Comparison of ENCODE assay signal across 36 cellular contexts in genomic region chr10:8398771-8399170, GRCh38.
"Had no signal": no experiment of that assay in that cellular context is flagged by ENCODE, and none has a peak within 500 bp of the region (broad histone marks: within the 10 kb centered on the region; RNA-seq: fewer than 3 reads in every experiment).

No MANE protein-coding gene starts in this region.

- H3K27ac Mint-ChIP-seq: activated B cell treated with CpG ODN at 0.5 μM for 24 hours; activated CD4-positive, alpha-beta memory T cell treated with anti-CD3 and anti-CD28 coated beads for 36 hours; activated CD4-positive, alpha-beta T cell treated with anti-CD3 and anti-CD28 coated beads, Interleukin-2, amount 10 ng/mL, durations not matched to agents 24 days and 14 days; activated CD8-positive, alpha-beta T cell treated with anti-CD3 and anti-CD28 coated beads for 36 hours; activated naive CD4-positive, alpha-beta T cell treated with anti-CD3 and anti-CD28 coated beads, Interleukin-2, amount 10 ng/mL, durations not matched to agents 7 days and 5 days; activated naive CD4-positive, alpha-beta T cell treated with anti-CD3 and anti-CD28 coated beads, Interleukin-2, amount 50 U/mL, for 24 hours; activated naive CD8-positive, alpha-beta T cell; activated naive CD8-positive, alpha-beta T cell treated with anti-CD3 and anti-CD28 coated beads, Interleukin-2, amount 10 ng/mL, durations not matched to agents 7 days and 5 days; activated naive CD8-positive, alpha-beta T cell treated with anti-CD3 and anti-CD28 coated beads, Interleukin-2, amount 50 U/mL, for 24 hours; activated T-cell treated with anti-CD3 and anti-CD28 coated beads, Interleukin-2, amount 50 U/mL, for 72 hours; activated T-helper 1 cell treated with anti-CD3 and anti-CD28 coated beads, Interleukin-12 subunit alpha, Interleukin-12 subunit beta, Interleukin-2, Interleukin-4 antibody, amounts not matched to agents 30 ng/mL and 10 ng/mL and 1 ng/mL, durations not matched to agents 14 hours and 24 hours and 36 hours; brain; T-helper 1 cell treated with Interleukin-12 subunit alpha and Interleukin-12 subunit beta and Interleukin-4 antibody, amounts not matched to agents 30 μg/mL and 1 μg/mL, for 36 hours had no signal

- FAIRE-seq: bronchial epithelial cell, TTC549 had no signal

- DNase-seq: activated B cell treated with CpG ODN at 0.5 μM for 24 hours; activated CD4-positive, alpha-beta memory T cell treated with anti-CD3 and anti-CD28 coated beads for 36 hours; activated CD4-positive, alpha-beta T cell treated with anti-CD3 and anti-CD28 coated beads for 4 hours; activated CD4-positive, alpha-beta T cell treated with anti-CD3 and anti-CD28 coated beads, Interleukin-2, amount 10 ng/mL, durations not matched to agents 24 days and 14 days; activated CD4-positive, alpha-beta T cell treated with anti-CD3 and anti-CD28 coated beads, Interleukin-2, amount 50 U/mL, for 1 hour; activated CD4-positive, alpha-beta T cell treated with anti-CD3 and anti-CD28 coated beads, Interleukin-2, amount 50 U/mL, for 4 hours; activated CD4-positive, CD25-positive, alpha-beta regulatory T cell treated with anti-CD3 and anti-CD28 coated beads, Interleukin-2, amount 50 U/mL, for 72 hours; activated CD8-positive, alpha-beta memory T cell treated with anti-CD3 and anti-CD28 coated beads, Interleukin-2, amount 50 U/mL, for 4 hours; activated CD8-positive, alpha-beta T cell treated with anti-CD3 and anti-CD28 coated beads for 36 hours; activated gamma-delta T cell; activated naive CD4-positive, alpha-beta T cell treated with anti-CD3 and anti-CD28 coated beads, Interleukin-2, amount 10 ng/mL, durations not matched to agents 7 days and 5 days; activated naive CD4-positive, alpha-beta T cell treated with Interleukin-2 at 50 U/mL for 16 hours; activated naive CD8-positive, alpha-beta T cell treated with anti-CD3 and anti-CD28 coated beads, Interleukin-2, amount 10 ng/mL, durations not matched to agents 7 days and 5 days; activated naive CD8-positive, alpha-beta T cell treated with anti-CD3 and anti-CD28 coated beads, Interleukin-2, amount 50 U/mL, for 24 hours; activated T-cell treated with anti-CD3 and anti-CD28 coated beads for 4 hours; activated T-cell treated with anti-CD3 and anti-CD28 coated beads, Interleukin-2, amount 50 U/mL, for 1 hour; activated T-cell treated with anti-CD3 and anti-CD28 coated beads, Interleukin-2, amount 50 U/mL, for 4 hours; activated T-cell treated with anti-CD3 and anti-CD28 coated beads, Interleukin-2, amount 50 U/mL, for 72 hours; amygdala; anterior cingulate cortex; caudate nucleus; cerebellar nuclear complex; T-helper 1 cell; T-helper 9 cell had no signal

- H3K4me1 ChIP-seq: ascending aorta had no signal

- H3K4me3 ChIP-seq: ascending aorta, cardiac muscle cell had no signal

- H3K9me3 ChIP-seq: ascending aorta had no signal

- H3K4me1 Mint-ChIP-seq: brain had no signal

- H3K36me3 Mint-ChIP-seq: activated CD4-positive, alpha-beta memory T cell treated with anti-CD3 and anti-CD28 coated beads for 36 hours; activated naive CD4-positive, alpha-beta T cell treated with anti-CD3 and anti-CD28 coated beads, Interleukin-2, amount 50 U/mL, for 24 hours; activated naive CD8-positive, alpha-beta T cell treated with anti-CD3 and anti-CD28 coated beads, Interleukin-2, amount 10 ng/mL, durations not matched to agents 7 days and 5 days; brain had no signal

- H3K4me3 Mint-ChIP-seq: activated B cell treated with CpG ODN at 0.5 μM for 24 hours; activated CD4-positive, alpha-beta memory T cell treated with anti-CD3 and anti-CD28 coated beads for 36 hours; activated CD4-positive, alpha-beta T cell treated with anti-CD3 and anti-CD28 coated beads, Interleukin-2, amount 10 ng/mL, durations not matched to agents 24 days and 14 days; activated CD8-positive, alpha-beta T cell treated with anti-CD3 and anti-CD28 coated beads for 36 hours; activated naive CD4-positive, alpha-beta T cell treated with anti-CD3 and anti-CD28 coated beads, Interleukin-2, amount 10 ng/mL, durations not matched to agents 7 days and 5 days; activated naive CD4-positive, alpha-beta T cell treated with anti-CD3 and anti-CD28 coated beads, Interleukin-2, amount 50 U/mL, for 24 hours; activated naive CD8-positive, alpha-beta T cell; activated naive CD8-positive, alpha-beta T cell treated with anti-CD3 and anti-CD28 coated beads, Interleukin-2, amount 10 ng/mL, durations not matched to agents 7 days and 5 days; activated naive CD8-positive, alpha-beta T cell treated with anti-CD3 and anti-CD28 coated beads, Interleukin-2, amount 50 U/mL, for 24 hours; activated T-cell treated with anti-CD3 and anti-CD28 coated beads, Interleukin-2, amount 50 U/mL, for 4 hours; activated T-cell treated with anti-CD3 and anti-CD28 coated beads, Interleukin-2, amount 50 U/mL, for 72 hours; activated T-helper 1 cell treated with anti-CD3 and anti-CD28 coated beads, Interleukin-12 subunit alpha, Interleukin-12 subunit beta, Interleukin-2, Interleukin-4 antibody, amounts not matched to agents 30 ng/mL and 10 ng/mL and 1 ng/mL, durations not matched to agents 14 hours and 24 hours and 36 hours; activated T-helper 17 cell treated with anti-CD3 and anti-CD28 coated beads, Interleukin-2, amount 50 U/mL, for 72 hours; brain; central memory CD8-positive, alpha-beta T cell; T-helper 1 cell treated with Interleukin-12 subunit alpha and Interleukin-12 subunit beta and Interleukin-4 antibody, amounts not matched to agents 30 μg/mL and 1 μg/mL, for 36 hours had no signal

- H3K27ac ChIP-seq: ascending aorta, cardiac muscle cell, VCaP had no signal

- ATAC-seq: activated CD8-positive, alpha-beta T cell treated with anti-CD3 and anti-CD28 coated beads for 36 hours; activated naive CD8-positive, alpha-beta T cell treated with anti-CD3 and anti-CD28 coated beads, Interleukin-2, amount 50 U/mL, for 24 hours; activated T-cell treated with anti-CD3 and anti-CD28 coated beads, Interleukin-2, amount 50 U/mL, for 4 hours; activated T-cell treated with anti-CD3 and anti-CD28 coated beads, Interleukin-2, amount 50 U/mL, for 72 hours; activated T-helper 17 cell treated with anti-CD3 and anti-CD28 coated beads, Interleukin-2, amount 50 U/mL, for 72 hours had no signal

- H3K27me3 Mint-ChIP-seq: activated CD4-positive, alpha-beta memory T cell treated with anti-CD3 and anti-CD28 coated beads for 36 hours; activated CD8-positive, alpha-beta T cell treated with anti-CD3 and anti-CD28 coated beads for 36 hours; activated naive CD4-positive, alpha-beta T cell treated with anti-CD3 and anti-CD28 coated beads, Interleukin-2, amount 50 U/mL, for 24 hours; activated naive CD8-positive, alpha-beta T cell; activated T-helper 17 cell treated with anti-CD3 and anti-CD28 coated beads, Interleukin-2, amount 50 U/mL, for 72 hours; central memory CD8-positive, alpha-beta T cell had no signal
